ENCODE assay signal across 8 cellular contexts in the genomic region with DNA sequence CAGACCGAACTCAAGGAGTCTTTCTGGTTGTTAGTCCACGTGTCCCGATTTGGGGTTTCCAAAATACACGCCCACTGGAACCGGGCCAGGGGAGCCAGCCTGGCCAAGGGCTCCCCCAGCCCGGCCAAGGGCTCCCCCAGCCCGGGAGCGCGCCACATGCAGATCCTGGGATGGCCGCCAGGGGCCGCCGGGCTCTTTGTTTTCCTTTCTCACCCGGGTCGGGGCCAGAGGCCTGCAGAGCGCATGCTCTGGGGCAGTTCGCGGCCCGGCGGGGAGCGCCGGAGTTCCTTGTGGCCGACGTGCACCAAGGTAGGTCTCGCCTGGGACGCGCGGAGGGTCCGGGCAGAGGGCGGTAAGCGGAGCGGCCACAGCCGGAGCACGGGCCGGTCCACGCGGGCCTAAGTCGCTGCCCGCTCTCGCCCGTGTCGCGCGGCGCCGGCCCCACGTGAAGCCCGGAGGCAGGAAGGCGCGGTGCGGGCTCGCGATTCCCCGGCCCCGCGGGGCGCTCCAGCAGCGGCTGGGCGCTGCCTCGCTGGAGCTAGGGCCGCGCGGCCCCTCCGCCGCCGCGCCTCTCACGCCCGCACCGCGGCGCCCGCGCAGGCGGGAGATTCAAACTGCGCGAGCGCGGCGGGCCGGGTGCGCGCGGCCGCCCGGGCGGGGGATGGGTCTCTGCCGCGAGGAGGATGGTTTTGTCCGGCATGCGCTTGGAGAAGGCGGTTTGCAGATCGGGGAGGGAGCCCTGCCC. TPM values are rescaled to one million over a fixed set of nuclear protein-coding genes. Genes with fewer than 3 reads are reported as not detected.
A peak's percentile ranks its signal among the peaks of the same experiment; 100 is the strongest.
DNase-seq lines count a peak whose midpoint lies in the region; ATAC-seq and TF ChIP-seq lines count a peak whose summit lies in the region.

No MANE protein-coding gene starts in this region.

- peak; percentile 100 for TF ChIP-seq CTCF in chondrocyte (IDR thresholded peaks at IDR 0.05)

- H3K27me3 Mint-ChIP-seq in chondrocyte (ENCODE audit: low read depth), result no peaks in the 10 kb centered on the region

- peaks cover 19% of the 10 kb centered on the region for H3K4me1 Mint-ChIP-seq in chondrocyte (ENCODE audit: low read depth)

- H3K27ac Mint-ChIP-seq in chondrocyte (ENCODE audit: unreplicated experiment), result peak overlapping the region; percentile 91

- DNase-seq in AML-193 (lab: John Stamatoyannopoulos, UW) (peak; percentile 77 to 80), NCI-H226 (peak; percentile 86), chondrocyte (ENCODE audit: low spot score) (no peak), left colon (peak; percentile 89 to 91)
- peak; percentile 80 for DNase-seq in activated CD4-positive, alpha-beta T cell treated with anti-CD3 and anti-CD28 coated beads for 1 hour
- DNase-seq in stimulated activated CD4-positive, alpha-beta T cell treated with anti-CD3 and anti-CD28 coated beads, Interleukin-1b, Interleukin-23, amount 100 ng/mL, for 4 hours (ENCODE audit: low read depth in 2 of 2), result peak; percentile 87 to 88

- H3K4me3 Mint-ChIP-seq in chondrocyte (ENCODE audit: unreplicated experiment), result peak overlapping the region; percentile 78

- H3K9me3 Mint-ChIP-seq in chondrocyte (ENCODE audit: low read depth), result no peaks in the 10 kb centered on the region

- intact Hi-C loops in left colon (cut with DNase I, micrococcal nuclease), result loop anchor here (2.0 to 10.0 kb wide), 2 partner anchors 85 to 87 kb away; no protein-coding TSS in a partner anchor

- no peaks in the 10 kb centered on the region for H3K36me3 Mint-ChIP-seq in chondrocyte (ENCODE audit: low read depth)

- peak; percentile 79 for ATAC-seq in GM18909 (IDR thresholded peaks at IDR 0.05; ENCODE audit: poor library complexity, unreplicated experiment)
- ATAC-seq in HG03159 (IDR thresholded peaks at IDR 0.05; ENCODE audit: unreplicated experiment), result peak; percentile 71
- peak; percentile 89 for ATAC-seq in left colon

RNA-seq across cellular contexts. Expression of gene RCC1, which starts 12.3 kb away (rescaled TPM):
- total RNA-seq in chondrocyte (18.8 to 20.5 TPM (median 20.5 TPM) in 3 replicates), left colon (10 to 100 TPM; 22.1 to 34.8 TPM)

RNA-seq across cellular contexts. Expression of gene TRNAU1AP, which starts 34.7 kb away (rescaled TPM):
- 19.6 to 21.5 TPM (median 20.3 TPM) in 3 replicates for total RNA-seq in chondrocyte
- 10 to 100 TPM; 14.7 to 18.3 TPM for total RNA-seq in left colon
